In genomic region chr3:105503191-105503593, GRCh38 we compare ENCODE assay signal across 1 cellular context.
TF ChIP-seq lines count a peak whose summit lies in the region.

No MANE protein-coding gene starts in this region.

TF ChIP-seq in HepG2, 621 proteins besides CTCF, POLR2A, EP300 and RAD21 (continued from another document and continues in another):
- no peak for TF ChIP-seq ZNF770 (CRISPR knock-in tag; IDR thresholded peaks at IDR 0.05)
- TF ChIP-seq ZNF251 (CRISPR knock-in tag; IDR thresholded peaks at IDR 0.05) = no peak
- TF ChIP-seq MTERF4 (CRISPR knock-in tag; IDR thresholded peaks at IDR 0.05) = no peak
- TF ChIP-seq ZNF225 (CRISPR knock-in tag; IDR thresholded peaks at IDR 0.05) = no peak
- TF ChIP-seq XBP1 (CRISPR knock-in tag; IDR thresholded peaks at IDR 0.05) = no peak
- no peak for TF ChIP-seq ZKSCAN5 (CRISPR knock-in tag; IDR thresholded peaks at IDR 0.05)
- TF ChIP-seq POGZ (CRISPR knock-in tag; IDR thresholded peaks at IDR 0.05) = peak; percentile 82
- TF ChIP-seq SMARCC2 (IDR thresholded peaks at IDR 0.05) = 0 out of 2 replicates have a peak, but pooled peaks have one; percentile 63
- no peak for TF ChIP-seq IRX3 (CRISPR knock-in tag; IDR thresholded peaks at IDR 0.05; ENCODE audit: borderline replicate concordance, low read depth)
- no peak for TF ChIP-seq ZNF883 (CRISPR knock-in tag; IDR thresholded peaks at IDR 0.05; ENCODE audit: not compliant biosample characterization)
- TF ChIP-seq CERS6 (CRISPR knock-in tag; IDR thresholded peaks at IDR 0.05) = no peak
- peak; percentile 51; the same call in 1 of the 2 replicates for TF ChIP-seq MIER3 (CRISPR knock-in tag; IDR thresholded peaks at IDR 0.05; ENCODE audit: borderline replicate concordance)
- TF ChIP-seq ZNF432 (CRISPR knock-in tag; IDR thresholded peaks at IDR 0.05; ENCODE audit: borderline replicate concordance) = no peak
- no peak for TF ChIP-seq THAP8 (CRISPR knock-in tag; IDR thresholded peaks at IDR 0.05; ENCODE audit: borderline replicate concordance)
- no peak for TF ChIP-seq ZNF207 (IDR thresholded peaks at IDR 0.05; ENCODE audit: borderline replicate concordance)
- no peak for TF ChIP-seq ZBTB46 (CRISPR knock-in tag; IDR thresholded peaks at IDR 0.05; ENCODE audit: borderline replicate concordance)
- TF ChIP-seq ZFP90 (CRISPR knock-in tag; IDR thresholded peaks at IDR 0.05; ENCODE audit: borderline replicate concordance) = no peak; the same call in 1 of the 2 replicates
- TF ChIP-seq IKZF1 (IDR thresholded peaks at IDR 0.05) = no peak
- TF ChIP-seq KIAA2018 (CRISPR knock-in tag; IDR thresholded peaks at IDR 0.05; ENCODE audit: borderline replicate concordance) = no peak
- no peak for TF ChIP-seq PREB (CRISPR knock-in tag; IDR thresholded peaks at IDR 0.05)
- TF ChIP-seq ISX (CRISPR knock-in tag; conservative IDR thresholded peaks at IDR 0.05) = 0 out of 2 replicates have a peak, but pooled peaks have one; percentile 27
- TF ChIP-seq ZNF775 (CRISPR knock-in tag; IDR thresholded peaks at IDR 0.05; ENCODE audit: borderline replicate concordance) = no peak
- TF ChIP-seq HMG20B (CRISPR knock-in tag; conservative IDR thresholded peaks at IDR 0.05) = peak; percentile 95
- TF ChIP-seq HNRNPLL (IDR thresholded peaks at IDR 0.05; ENCODE audit: low read depth, low read length, poor library complexity, severe bottlenecking) = no peak
- TF ChIP-seq CSRNP1 (CRISPR knock-in tag; IDR thresholded peaks at IDR 0.05) = peak; percentile 80; the same call in 1 of the 2 replicates
- TF ChIP-seq ZNF317 (CRISPR knock-in tag; IDR thresholded peaks at IDR 0.05) = peak; percentile 31; the same call in 1 of the 2 replicates
- TF ChIP-seq GATAD2A (CRISPR knock-in tag; IDR thresholded peaks at IDR 0.05) = peak; percentile 98
- peak; percentile 39; the same call in 1 of the 2 replicates for TF ChIP-seq ZNF652 (CRISPR knock-in tag; IDR thresholded peaks at IDR 0.05; ENCODE audit: borderline replicate concordance, low read depth)
- no peak for TF ChIP-seq ZNF564 (CRISPR knock-in tag; IDR thresholded peaks at IDR 0.05)
- no peak for TF ChIP-seq SMAD9 (CRISPR knock-in tag; IDR thresholded peaks at IDR 0.05)
- no peak for TF ChIP-seq CENPT (CRISPR knock-in tag; IDR thresholded peaks at IDR 0.05; ENCODE audit: low read depth)
- 0 out of 2 replicates have a peak, but pooled peaks have one; percentile 66 for TF ChIP-seq KAT8 (CRISPR knock-in tag; IDR thresholded peaks at IDR 0.05)
- TF ChIP-seq CREM (IDR thresholded peaks at IDR 0.05) = peak; percentile 92
- TF ChIP-seq CREM (CRISPR knock-in tag; IDR thresholded peaks at IDR 0.05) = no peak
- TF ChIP-seq ZBTB4 (CRISPR knock-in tag; IDR thresholded peaks at IDR 0.05; ENCODE audit: borderline replicate concordance) = no peak
- TF ChIP-seq ZNF704 (CRISPR knock-in tag; IDR thresholded peaks at IDR 0.05; ENCODE audit: borderline replicate concordance) = no peak
- peak; percentile 73 for TF ChIP-seq MEIS2 (CRISPR knock-in tag; IDR thresholded peaks at IDR 0.05)
- TF ChIP-seq ZSCAN22 (CRISPR knock-in tag; IDR thresholded peaks at IDR 0.05) = 0 out of 2 replicates have a peak, but pooled peaks have one; percentile 42
